ENCODE assay signal across 8 cellular contexts in genomic region chr16:58000706-58001676, GRCh38. TPM values are rescaled to one million over a fixed set of nuclear protein-coding genes. Genes with fewer than 3 reads are reported as not detected.
DNase-seq lines count a peak whose midpoint lies in the region; ATAC-seq and TF ChIP-seq lines count a peak whose summit lies in the region.

TSS of gene USB1 (plus strand) at chr16:58001407. CDS start at chr16:58001484, 77 bp downstream.

- peak within 1 kb of the TSS; percentile 86 for H3K27ac ChIP-seq in DND-41 (ENCODE audit: low read length)

- H3K27me3 Mint-ChIP-seq in neural crest cell (ENCODE audit: low read depth), result no peaks in the 10 kb centered on the region

- H3K36me3 ChIP-seq in DND-41 (ENCODE audit: insufficient read depth, low read length), result peaks cover 52% of the 10 kb centered on the region

- peaks cover 10% of the 10 kb centered on the region; the same call in 1 of the 2 replicates for H4K20me1 ChIP-seq in DND-41 (ENCODE audit: insufficient read depth, low read length)

- H3K9ac ChIP-seq in DND-41 (ENCODE audit: low read depth, low read length), result peak within 1 kb of the TSS; percentile 72

- TF ChIP-seq CTCF in DND-41 (IDR thresholded peaks at IDR 0.05; ENCODE audit: borderline replicate concordance, extremely low read depth, low read length, poor library complexity, severe bottlenecking) (peak; percentile 69), neural crest cell (conservative IDR thresholded peaks at IDR 0.05) (peak; percentile 79)

- H3K4me3 ChIP-seq in DND-41 (ENCODE audit: low read depth in 1 of 2, low read length in 2 of 2), result peak within 1 kb of the TSS; percentile 85 to 98

- no peaks in the 10 kb centered on the region for H3K27me3 ChIP-seq in DND-41 (ENCODE audit: insufficient read depth, low read length, poor library complexity)

- H3K36me3 Mint-ChIP-seq in neural crest cell (ENCODE audit: low read depth), result peaks cover 3% of the 10 kb centered on the region

- peak within 1 kb of the TSS; percentile 100 for H3K4me2 ChIP-seq in DND-41 (ENCODE audit: insufficient read depth, low read length)

- H3K79me2 ChIP-seq in DND-41 (ENCODE audit: insufficient read depth, low read length), result peaks cover 22% of the 10 kb centered on the region

- H2AFZ ChIP-seq in DND-41 (ENCODE audit: low read depth, low read length), result peak within 1 kb of the TSS; percentile 94

- peak; percentile 90 for DNase-seq in DND-41
- peak; percentile 90 for DNase-seq in HuH-7 (ENCODE audit: low spot score)
- peak; percentile 76 for DNase-seq in RPMI7951 (ENCODE audit: low read depth)
- DNase-seq in activated effector memory CD4-positive, alpha-beta T cell treated with Interleukin-2 at 50 U/mL for 16 hours, result peak; percentile 80
- peak; percentile 65 for DNase-seq in fibroblast of the conjunctiva (ENCODE audit: low read depth)
- DNase-seq in neural crest cell (ENCODE audit: low read depth, low spot score), result peak; percentile 85
- DNase-seq in stromal cell of bone marrow (ENCODE audit: low read depth), result peak; percentile 54

- ATAC-seq in DND-41 (ENCODE audit: insufficient read depth, low read depth) (peak; percentile 88), GM21515 (IDR thresholded peaks at IDR 0.05; ENCODE audit: unreplicated experiment) (peak; percentile 77)

- H3K4me1 ChIP-seq in DND-41 (ENCODE audit: insufficient read depth, low read length), result peaks cover 34% of the 10 kb centered on the region

- H3K4me3 Mint-ChIP-seq in neural crest cell, result peak within 1 kb of the TSS; percentile 94

- no peaks in the 10 kb centered on the region for H3K9me3 Mint-ChIP-seq in neural crest cell

- peaks cover 32% of the 10 kb centered on the region for H3K4me1 Mint-ChIP-seq in neural crest cell

- H3K27ac Mint-ChIP-seq in neural crest cell (ENCODE audit: unreplicated experiment), result peak within 1 kb of the TSS; percentile 96

- H3K9me3 ChIP-seq in DND-41 (ENCODE audit: insufficient read depth, low read length, severe bottlenecking), result no peaks in the 10 kb centered on the region

RNA-seq across cellular contexts. Expression of gene USB1, which starts in this region (rescaled TPM):
- 28.6 and 31.0 TPM in 2 replicates for total RNA-seq in RPMI7951 (2014; rRNA removed; shearing (Covaris generic))
- total RNA-seq in neural crest cell, result 74.8 and 77.5 TPM in 2 replicates

Comparison
In these comparisons a context has a peak if more than half of its experiments do, and no peak if none do; other contexts are left out.
1. Peak in every context shown above with its lines: DNase-seq, ATAC-seq, H3K4me3 ChIP-seq and H3K27ac ChIP-seq.